ENCODE assay signal across 8 cellular contexts in the genomic region with DNA sequence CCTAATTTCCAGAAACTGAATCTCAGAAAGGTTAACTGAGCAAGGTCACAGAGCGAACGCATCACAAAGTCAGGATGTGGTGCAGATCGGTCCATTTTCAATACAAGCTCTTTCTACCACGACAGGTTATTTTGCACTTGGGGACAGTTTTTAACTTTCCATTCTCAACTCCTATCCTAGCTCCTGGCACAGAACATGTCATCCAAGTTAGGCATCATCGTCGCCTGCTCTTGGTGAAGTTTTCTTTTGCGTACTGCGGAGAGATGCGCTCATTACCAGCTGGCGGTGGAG. TPM values are rescaled to one million over a fixed set of nuclear protein-coding genes. Genes with fewer than 3 reads are reported as not detected.
A peak's percentile ranks its signal among the peaks of the same experiment; 100 is the strongest.
DNase-seq lines count a peak whose midpoint lies in the region; ATAC-seq and TF ChIP-seq lines count a peak whose summit lies in the region.

No MANE protein-coding gene starts in this region.

- DNase-seq in MM.1S, result no peak
- DNase-seq in foreskin fibroblast, result no peak
- no peak for DNase-seq in NCI-H1694 treated with DMSO at 0.1 percent for 48 hours (lab: John Stamatoyannopoulos, UW)
- no peak for DNase-seq in nucleus accumbens (lab: John Stamatoyannopoulos, UW)
- no peak for DNase-seq in T1000 (lab: John Stamatoyannopoulos, UW)
- DNase-seq in NCI-H82 treated with DMSO at 0.1 percent for 48 hours (lab: John Stamatoyannopoulos, UW; ENCODE audit: unreplicated experiment), result no peak

- H3F3A ChIP-seq in MM.1S (ENCODE audit: insufficient read depth, low read length), result peaks cover 41% of the 10 kb centered on the region

- H3K4me3 ChIP-seq in MM.1S (ENCODE audit: low read length) (peak overlapping the region; percentile 76), foreskin fibroblast (ENCODE audit: low read depth in 1 of 2, low read length in 2 of 2) (peak overlapping the region; percentile 65 to 86), skeletal muscle satellite cell (ENCODE audit: low read length) (peak overlapping the region; percentile 87)

- H4K20me1 ChIP-seq in MM.1S (ENCODE audit: insufficient read depth, low read length), result no peaks in the 10 kb centered on the region

- peak overlapping the region; percentile 38; the same call in 1 of the 2 replicates for H3K27ac ChIP-seq in MM.1S (ENCODE audit: low read length)

- no peaks in the 10 kb centered on the region; the same call in 1 of the 2 replicates for H3K36me3 ChIP-seq in MM.1S (replicated peaks; ENCODE audit: insufficient read depth, low read length)
- H3K36me3 ChIP-seq in skeletal muscle satellite cell (ENCODE audit: insufficient read depth, low read length), result peaks cover 9% of the 10 kb centered on the region

- H3K9ac ChIP-seq in MM.1S (ENCODE audit: low read length) (peak overlapping the region; percentile 46; the same call in 1 of the 2 replicates), skeletal muscle satellite cell (ENCODE audit: low read depth, low read length) (peak overlapping the region; percentile 69)

- TF ChIP-seq CTCF in MM.1S (IDR thresholded peaks at IDR 0.05; ENCODE audit: low read length) (no peak), foreskin fibroblast (IDR thresholded peaks at IDR 0.05; ENCODE audit: low read depth, low read length) (no peak)

- H3K79me2 ChIP-seq in MM.1S (ENCODE audit: low read length), result peaks cover 12% of the 10 kb centered on the region

- ATAC-seq in GM19043 (IDR thresholded peaks at IDR 0.05; ENCODE audit: low read depth, unreplicated experiment), result peak; percentile 10

- H3K4me1 ChIP-seq in MM.1S (ENCODE audit: low read length), result peaks cover 10% of the 10 kb centered on the region; the same call in 1 of the 2 replicates
- peaks cover 20% of the 10 kb centered on the region for H3K4me1 ChIP-seq in skeletal muscle satellite cell (ENCODE audit: control insufficient read depth, insufficient read depth, low read length)

- H3K9me3 ChIP-seq in MM.1S (replicated peaks; ENCODE audit: insufficient read depth, low read length), result no peaks in the 10 kb centered on the region
- H3K9me3 ChIP-seq in skeletal muscle satellite cell (replicated peaks; ENCODE audit: low read length), result no peaks in the 10 kb centered on the region

- H2AFZ ChIP-seq in MM.1S (ENCODE audit: low read length), result peak overlapping the region; percentile 23; the same call in 1 of the 2 replicates

- peak overlapping the region; percentile 71; the same call in 1 of the 2 replicates for H3K4me2 ChIP-seq in MM.1S (ENCODE audit: low read depth, low read length)
- peak overlapping the region; percentile 88 for H3K4me2 ChIP-seq in skeletal muscle satellite cell (ENCODE audit: low read length)

- no peaks in the 10 kb centered on the region for H3K9me2 ChIP-seq in MM.1S (replicated peaks; ENCODE audit: insufficient read depth, low read length)

- H3K27me3 ChIP-seq in MM.1S (replicated peaks; ENCODE audit: insufficient read depth, low read length), result no peaks in the 10 kb centered on the region
- H3K27me3 ChIP-seq in skeletal muscle satellite cell (ENCODE audit: control insufficient read depth, insufficient read depth, low read length), result no peaks in the 10 kb centered on the region

RNA-seq across cellular contexts. Expression of a gene that starts 15.5 kb away (rescaled TPM):
- total RNA-seq in skeletal muscle satellite cell (2012; rRNA removed), result 5.5 and 9.4 TPM in 2 replicates
